ENCODE assay signal across 19 cellular contexts in genomic region chr17:43670645-43671074, GRCh38. TPM values are rescaled to one million over a fixed set of nuclear protein-coding genes. Genes with fewer than 3 reads are reported as not detected.
DNase-seq lines count a peak whose midpoint lies in the region; ATAC-seq, FAIRE-seq and TF ChIP-seq lines count a peak whose summit lies in the region.
"Had no signal": no experiment of that assay in that cellular context is flagged by ENCODE, and none has a peak within 500 bp of the region (broad histone marks: within the 10 kb centered on the region; RNA-seq: fewer than 3 reads in every experiment).

No MANE protein-coding gene starts in this region.

- no peaks in the 10 kb centered on the region for H4K20me1 ChIP-seq in HepG2 (ENCODE audit: insufficient read depth, low read length)
- H4K20me1 ChIP-seq in GM12878 (ENCODE audit: control insufficient read depth, insufficient read depth): no peaks in the 10 kb centered on the region
- H4K20me1 ChIP-seq in neural cell (ENCODE audit: insufficient read depth): no peaks in the 10 kb centered on the region
- H4K20me1 ChIP-seq: BLaER1 treated with 17β-estradiol and CSF1 and Interleukin-3, amounts not matched to agents 10 nM and 100 nM had no signal

- no peak for TF ChIP-seq CTCF in HepG2 (CRISPR knock-in tag; IDR thresholded peaks at IDR 0.05)
- TF ChIP-seq CTCF in right lobe of liver (IDR thresholded peaks at IDR 0.05): no peak
- TF ChIP-seq CTCF in GM12878 (IDR thresholded peaks at IDR 0.05 in 2 of 3, conservative IDR thresholded peaks at IDR 0.05 in 1 of 3; ENCODE audit: control insufficient read depth in 2 of 3, extremely low read depth in 1 of 3, insufficient read depth in 1 of 3, low read depth in 3 of 3, low read length in 3 of 3): no peak
- TF ChIP-seq CTCF in neural cell (IDR thresholded peaks at IDR 0.05; ENCODE audit: poor library complexity, severe bottlenecking): no peak
- no peak for TF ChIP-seq CTCF in D721Med (IDR thresholded peaks at IDR 0.05; ENCODE audit: insufficient read depth, missing control alignments)

- TF ChIP-seq POLR2A in HepG2 (IDR thresholded peaks at IDR 0.05; ENCODE audit: insufficient read depth in 1 of 2, low read depth in 2 of 2, low read length in 2 of 2) (no peak), right lobe of liver (IDR thresholded peaks at IDR 0.05) (no peak), GM12878 (IDR thresholded peaks at IDR 0.05; ENCODE audit: low read depth, low read length) (no peak)

- in situ Hi-C loops in HepG2 (cut with HindIII; ENCODE audit: extremely low pct_ligation_motif_present, low pct_unique_long_range_greater_than_20kb): no loop called here
- in situ Hi-C loops in GM12878 (cut with MboI): loop anchor here (5.0 to 25.0 kb wide), 2 partner anchors 93 to 458 kb away; partner anchors contain the start of gene TMEM106A

- CTCF ChIA-PET in HepG2 (lab: Yijun Ruan, JAX; ENCODE audit: low intra/inter-chr PET ratio, low total read pairs) (no interaction called here), GM12878 (lab: Yijun Ruan, JAX) (interaction anchor here (0.9 to 6.0 kb wide), 10 partner anchors 8 to 276 kb away, joined by 3 to 55 read pairs (median 5); partner anchors contain the start of gene MEOX1)

- H3K9ac ChIP-seq in HepG2 (ENCODE audit: insufficient read depth, low read depth, low read length): peak overlapping the region; percentile 54; the same call in 1 of the 2 replicates
- no peak overlapping the region for H3K9ac ChIP-seq in GM12878 (ENCODE audit: control insufficient read depth, insufficient read depth, low read length)
- H3K9ac ChIP-seq in neural cell (ENCODE audit: low read length): peak overlapping the region; percentile 41
- H3K9ac ChIP-seq: BLaER1 treated with 17β-estradiol and CSF1 and Interleukin-3, amounts not matched to agents 10 nM and 100 nM; SK-N-SH had no signal

- H3F3A ChIP-seq in neural cell (ENCODE audit: insufficient read depth, low read length, poor library complexity, severe bottlenecking): no peaks in the 10 kb centered on the region

- no peaks in the 10 kb centered on the region for H3K9me2 ChIP-seq in neural cell (ENCODE audit: insufficient read depth, low read length)
- H3K9me2 ChIP-seq: SK-N-SH had no signal

- H3K4me2 ChIP-seq in HepG2 (ENCODE audit: low read depth, low read length) (peak overlapping the region; percentile 61), GM12878 (ENCODE audit: control insufficient read depth, insufficient read depth) (no peak overlapping the region; the same call in 1 of the 2 replicates), neural cell (ENCODE audit: low read length) (no peak overlapping the region)
- H3K4me2 ChIP-seq: SK-N-SH had no signal

- H3K4me1 ChIP-seq in HepG2 (ENCODE audit: insufficient read depth, low read length) (peaks cover 100% of the 10 kb centered on the region), right lobe of liver (peaks cover 0 to 5% (median 0%) of the 10 kb centered on the region in 4 donors), GM12878 (ENCODE audit: control insufficient read depth, insufficient read depth, low read length) (peaks cover 35% of the 10 kb centered on the region)

- no peak for ATAC-seq in HepG2
- no peak for ATAC-seq in right lobe of liver
- peak; percentile 29 for ATAC-seq in GM12878
- no peak for ATAC-seq in HG03280 (IDR thresholded peaks at IDR 0.05; ENCODE audit: unreplicated experiment)
- ATAC-seq in HG03469 (IDR thresholded peaks at IDR 0.05; ENCODE audit: unreplicated experiment): no peak

- no peaks in the 10 kb centered on the region for H3K27me3 ChIP-seq in HepG2 (ENCODE audit: control insufficient read depth in 1 of 2, insufficient read depth in 2 of 2, low read length in 2 of 2)
- no peaks in the 10 kb centered on the region for H3K27me3 ChIP-seq in right lobe of liver
- H3K27me3 ChIP-seq in GM12878 (replicated peaks in 1 of 2; ENCODE audit: control insufficient read depth in 2 of 2, insufficient read depth in 2 of 2, low read length in 1 of 2): no peaks in the 10 kb centered on the region
- no peaks in the 10 kb centered on the region for H3K27me3 ChIP-seq in neural cell (ENCODE audit: insufficient read depth, low read depth, low read length)
- H3K27me3 ChIP-seq: BLaER1 treated with 17β-estradiol and CSF1 and Interleukin-3, amounts not matched to agents 10 nM and 100 nM had no signal

- no TSS peak for BruUV-seq in HepG2 (replicated peaks; lab: Mats Ljungman, UMichigan)
- BruUV-seq in GM12878 (replicated peaks; lab: Mats Ljungman, UMichigan): no TSS peak

- WGBS in HepG2 (ENCODE audit: low lambda C conversion rate): 85% methylated on average over 1 of the region's 1 CpG
- 73% methylated on average over 1 of the region's 1 CpG for WGBS in right lobe of liver (ENCODE audit: insufficient coverage, low coverage, low lambda C conversion rate, missing lambda C conversion rate)
- WGBS in GM12878 (ENCODE audit: insufficient coverage, insufficient replicate concordance, low lambda C conversion rate, missing lambda C conversion rate): 79% methylated on average over 1 of the region's 1 CpG

- FAIRE-seq in HepG2 (lab: Jason Lieb, UNC) (no peak), GM12878 (lab: Jason Lieb, UNC) (no peak), D721Med (lab: Jason Lieb, UNC) (no peak)
- FAIRE-seq: GM18507, H54 had no signal

- RAD21 ChIA-PET in GM12878 (lab: Charles Lee; ENCODE audit: unreplicated experiment): interaction anchor here (0.8 to 5.7 kb wide), 6 partner anchors 11 to 302 kb away, joined by 3 to 334 read pairs (median 4); partner anchors contain the start of gene MEOX1

- TF ChIP-seq EP300 in HepG2 (IDR thresholded peaks at IDR 0.05; ENCODE audit: low read depth in 2 of 2, low read length in 2 of 2) (no peak), HepG2 (CRISPR knock-in tag; IDR thresholded peaks at IDR 0.05; ENCODE audit: borderline replicate concordance) (no peak), GM12878 (IDR thresholded peaks at IDR 0.05; ENCODE audit: borderline replicate concordance in 1 of 2, control insufficient read depth in 1 of 2, low read depth in 2 of 2, low read length in 2 of 2) (no peak), neural cell (conservative IDR thresholded peaks at IDR 0.05; ENCODE audit: poor library complexity, severe bottlenecking) (no peak)

- POLR2A ChIA-PET in HepG2 (lab: Yijun Ruan, JAX) (interaction anchor here (0.9 to 2.1 kb wide), 13 partner anchors 11 to 302 kb away, joined by 3 to 16 read pairs (median 5); partner anchors contain the start of gene ETV4), GM12878 (lab: Charles Lee) (interaction anchor here (0.6 to 1.3 kb wide), 4 partner anchors 9 to 153 kb away, joined by 3 to 7 read pairs (median 4); partner anchors contain the start of gene MEOX1)

- peak overlapping the region; percentile 65 for H3K27ac ChIP-seq in HepG2 (ENCODE audit: extremely low read length, insufficient read depth, low read length)
- H3K27ac ChIP-seq in right lobe of liver: no peak overlapping the region
- peak overlapping the region; percentile 48; the same call in 1 of the 2 replicates for H3K27ac ChIP-seq in GM12878 (ENCODE audit: control insufficient read depth, insufficient read depth)
- peak overlapping the region; percentile 73 for H3K27ac ChIP-seq in neural cell (ENCODE audit: low read length)
- H3K27ac ChIP-seq: 22Rv1; BLaER1 treated with 17β-estradiol and CSF1 and Interleukin-3, amounts not matched to agents 10 nM and 100 nM had no signal

- DNase-seq in HepG2 (ENCODE audit: low spot score): no peak
- no peak for DNase-seq in right lobe of liver
- no peak for DNase-seq in GM12878 (ENCODE audit: low read depth, low spot score)
- DNase-seq in activated CD4-positive, alpha-beta T cell treated with anti-CD3 and anti-CD28 coated beads for 1 hour: no peak
- DNase-seq in D721Med (ENCODE audit: insufficient read length, low spot score): no peak
- DNase-seq: ACHN; CD4-positive, alpha-beta memory T cell; KG1; NCI-H226; NCI-H510A treated with DMSO at 0.1 percent for 48 hours; SIG-M5; SK-N-SH had no signal

- H3K36me3 ChIP-seq in HepG2 (replicated peaks in 1 of 2; ENCODE audit: control insufficient read depth in 1 of 2, insufficient read depth in 2 of 2, low read length in 2 of 2) (no peaks in the 10 kb centered on the region), right lobe of liver (no peaks in the 10 kb centered on the region), GM12878 (ENCODE audit: control insufficient read depth in 2 of 2, insufficient read depth in 2 of 2, low read length in 1 of 2) (no peaks in the 10 kb centered on the region), neural cell (ENCODE audit: insufficient read depth, low read length) (no peaks in the 10 kb centered on the region)
- H3K36me3 ChIP-seq: BLaER1 treated with 17β-estradiol and CSF1 and Interleukin-3, amounts not matched to agents 10 nM and 100 nM had no signal

- H2AFZ ChIP-seq in HepG2 (ENCODE audit: low read length) (no peak overlapping the region), GM12878 (ENCODE audit: control insufficient read depth, low read depth, low read length) (no peak overlapping the region), neural cell (ENCODE audit: low read depth, low read length) (no peak overlapping the region)

- no peak for TF ChIP-seq RAD21 in HepG2 (CRISPR knock-in tag; IDR thresholded peaks at IDR 0.05)
- no peak for TF ChIP-seq RAD21 in GM12878 (IDR thresholded peaks at IDR 0.05; ENCODE audit: insufficient read depth, low read depth, low read length)
- no peak for TF ChIP-seq RAD21 in neural cell (conservative IDR thresholded peaks at IDR 0.05)

- H3K4me3 ChIP-seq in HepG2 (replicated peaks in 1 of 3; ENCODE audit: insufficient read depth in 1 of 3, low read depth in 2 of 3, low read length in 3 of 3) (no peak overlapping the region; a peak in 1 of 6 replicates), right lobe of liver (no peak overlapping the region), GM12878 (no peak overlapping the region), neural cell (ENCODE audit: low read length) (peak overlapping the region; percentile 33)
- H3K4me3 ChIP-seq: BLaER1 treated with 17β-estradiol and CSF1 and Interleukin-3, amounts not matched to agents 10 nM and 100 nM had no signal

- no peaks in the 10 kb centered on the region for H3K79me2 ChIP-seq in HepG2 (ENCODE audit: insufficient read depth, low read length)
- H3K79me2 ChIP-seq in GM12878 (ENCODE audit: control insufficient read depth, insufficient read depth, low read length): no peaks in the 10 kb centered on the region
- H3K79me2 ChIP-seq in neural cell (replicated peaks; ENCODE audit: insufficient read depth, low read length): no peaks in the 10 kb centered on the region

- H3K9me3 ChIP-seq in HepG2 (ENCODE audit: low read length) (no peaks in the 10 kb centered on the region), right lobe of liver (no peaks in the 10 kb centered on the region), GM12878 (replicated peaks; ENCODE audit: control insufficient read depth, insufficient read depth, low read length) (no peaks in the 10 kb centered on the region), neural cell (ENCODE audit: low read length) (no peaks in the 10 kb centered on the region)
- H3K9me3 ChIP-seq: BLaER1 treated with 17β-estradiol and CSF1 and Interleukin-3, amounts not matched to agents 10 nM and 100 nM; SK-N-SH had no signal

- intact Hi-C loops in HepG2 (cut with micrococcal nuclease; ENCODE audit: unreplicated experiment) (loop anchor here (5.0 kb wide), 1 partner anchor 273 kb away; the partner anchor contains the start of gene ARL4D), right lobe of liver (cut with DNase I) (no loop called here), GM12878 (cut with micrococcal nuclease; ENCODE audit: unreplicated experiment) (loop anchor here (1.0 kb wide), 1 partner anchor 8 kb away; no protein-coding TSS in a partner anchor)

- SMC1A ChIA-PET in GM12878 (lab: Charles Lee; ENCODE audit: uncharacterized antibody, unreplicated experiment): interaction anchor here (0.9 to 5.4 kb wide), 10 partner anchors 9 to 187 kb away, joined by 3 to 33 read pairs (median 5); partner anchors contain the start of genes DHX8 and MEOX1

RNA-seq across cellular contexts. Expression of gene MEOX1, which starts 8.9 kb away (rescaled TPM):
- total RNA-seq in HepG2 (2016; rRNA removed; fragmentation: Illumina TruSeq; extraction: Trizol): not detected in 2 replicates
- not detected in 2 replicates for total RNA-seq in HepG2 (2016; cell fraction: cytosol; rRNA removed; fragmentation: Illumina TruSeq; extraction: Trizol; ENCODE audit: low read depth)
- not detected in 2 replicates for total RNA-seq in HepG2 (2016; cell fraction: insoluble cytoplasmic fraction; rRNA removed; fragmentation: Illumina TruSeq; extraction: Trizol)
- total RNA-seq in HepG2 (2016; cell fraction: membrane; rRNA removed; fragmentation: Illumina TruSeq; extraction: Trizol): not detected in 2 replicates
- not detected in 2 replicates for total RNA-seq in HepG2 (2016; cell fraction: nucleus; rRNA removed; fragmentation: Illumina TruSeq; extraction: Trizol)
- polyA plus RNA-seq in HepG2 (2011; rRNA removed): not detected in 2 replicates
- not detected in 2 replicates for polyA plus RNA-seq in HepG2 (2011; cell fraction: cytosol; rRNA removed)
- polyA plus RNA-seq in HepG2 (2011; cell fraction: nucleus; rRNA removed): not detected in 2 replicates
- polyA plus RNA-seq in HepG2 (2012): not detected in 2 replicates
- polyA plus RNA-seq in HepG2 (2016; cell fraction: cytosol; fragmentation: Illumina TruSeq; extraction: Trizol; ENCODE audit: low read depth): not detected in 2 replicates
- not detected in 2 replicates for polyA plus RNA-seq in HepG2 (2016; cell fraction: insoluble cytoplasmic fraction; fragmentation: Illumina TruSeq; extraction: Trizol; ENCODE audit: low read depth)
- not detected in 2 replicates for polyA plus RNA-seq in HepG2 (2016; cell fraction: membrane; fragmentation: Illumina TruSeq; extraction: Trizol; ENCODE audit: low read depth)
- polyA plus RNA-seq in HepG2 (2016; cell fraction: nucleus; fragmentation: Illumina TruSeq; extraction: Trizol; ENCODE audit: insufficient read depth, low read depth): not detected in 2 replicates
- 2.2 TPM in 1 of 2 replicates, not detected in the other for polyA minus RNA-seq in HepG2 (2011; rRNA and poly(A)+ RNA removed; ENCODE audit: low replicate concordance)
- polyA minus RNA-seq in HepG2 (2011; cell fraction: cytosol; rRNA and poly(A)+ RNA removed): not detected in 2 replicates
- polyA minus RNA-seq in HepG2 (2011; cell fraction: nucleus; rRNA and poly(A)+ RNA removed): not detected in 2 replicates
- under 1 TPM in 1 of 6 experiments, not detected in 5; 0.11 TPM for total RNA-seq in right lobe of liver
- total RNA-seq in GM12878 (2013; cell fraction: nucleolus; rRNA removed): 6.1 and 6.4 TPM in 2 replicates
- total RNA-seq in GM12878 (2014; rRNA removed): 0.34 and 0.60 TPM in 2 replicates
- 0.37 and 0.85 TPM in 2 replicates for total RNA-seq in GM12878 (2014; rRNA removed; fragmentation: Illumina TruSeq; extraction: Trizol)
- total RNA-seq in GM12878 (2021): 0.46 and 0.53 TPM in 2 replicates
- 0.70 TPM for polyA plus RNA-seq in GM12878 (2011; ENCODE audit: low read depth)
- polyA plus RNA-seq in GM12878 (2011; rRNA removed): 7.5 and 9.4 TPM in 2 replicates
- polyA plus RNA-seq in GM12878 (2011; cell fraction: cytosol; rRNA removed): 10.4 TPM in 2 replicates
- polyA plus RNA-seq in GM12878 (2011; cell fraction: nucleus; rRNA removed): 4.8 and 5.3 TPM in 2 replicates
- 0.99 and 1.8 TPM in 2 replicates for polyA plus RNA-seq in GM12878 (2012)
- 0.63 and 1.1 TPM in 2 replicates for polyA plus RNA-seq in GM12878 (2014; fragmentation: Illumina TruSeq; extraction: Trizol)
- under 1 TPM; 0.19 to 0.24 TPM for polyA plus RNA-seq in GM12878 (2014; fragmentation: Nextera tagmentation; extraction: Ambion mirVana)
- polyA plus RNA-seq in GM12878 (2014; rRNA removed): 0.44 and 0.45 TPM in 2 replicates
- polyA plus RNA-seq in GM12878 (2016; fragmentation: Nextera tagmentation; extraction: Ambion mirVana): under 1 TPM; 0.25 to 0.72 TPM
- 4.9 and 8.7 TPM in 2 replicates for polyA minus RNA-seq in GM12878 (2011; rRNA and poly(A)+ RNA removed)
- 3.6 and 5.6 TPM in 2 replicates for polyA minus RNA-seq in GM12878 (2011; cell fraction: cytosol; rRNA and poly(A)+ RNA removed)
- polyA minus RNA-seq in GM12878 (2011; cell fraction: nucleus; rRNA and poly(A)+ RNA removed): 5.8 and 6.8 TPM in 2 replicates
- polyA plus RNA-seq in neural cell: 0.50 TPM in 1 of 2 replicates, not detected in the other
- not detected in 2 replicates for polyA minus RNA-seq in neural cell

Comparison
In these comparisons a context has a peak if more than half of its experiments do, and no peak if none do; other contexts are left out.
1. H3K27ac ChIP-seq: peak in HepG2 (single experiment), GM12878 (single experiment) and neural cell (single experiment); none in right lobe of liver (0 of 3).
2. intact Hi-C loops: an anchor here in HepG2 (5.0 kb wide) and GM12878 (1.0 kb wide); none called in right lobe of liver.
3. Of the 75 proteins assayed by ChIP-seq in both HepG2 and GM12878: peak only in HepG2: KDM1A; only in GM12878: none; in both: none; in neither: 74.